ENCODE assay signal across 8 cellular contexts in the genomic region with DNA sequence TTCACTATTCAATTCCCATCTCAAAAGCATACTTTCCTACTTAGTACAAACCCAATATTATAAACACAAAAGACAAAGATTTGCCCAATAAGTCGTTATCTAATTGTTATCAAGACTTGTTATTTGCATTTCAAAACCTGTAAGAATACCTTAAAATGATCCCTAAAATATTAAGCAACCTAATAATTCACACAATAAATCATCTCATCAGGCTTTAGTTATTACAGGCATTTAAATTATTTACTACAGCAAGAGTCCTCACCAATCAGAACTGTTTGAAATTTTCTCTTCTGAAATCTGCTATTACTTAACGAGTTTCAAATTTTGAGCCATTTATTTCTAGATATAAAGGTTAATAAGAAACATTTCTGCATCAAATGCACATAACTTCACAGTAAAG. TPM values are rescaled to one million over a fixed set of nuclear protein-coding genes. Genes with fewer than 3 reads are reported as not detected.
DNase-seq lines count a peak whose midpoint lies in the region; ATAC-seq, FAIRE-seq and TF ChIP-seq lines count a peak whose summit lies in the region.

No MANE protein-coding gene starts in this region.

- H3K27ac Mint-ChIP-seq in CD4-positive, alpha-beta memory T cell: peak overlapping the region; percentile 4 to 95 (median 91)

- peak in 1 of 5 donors; percentile 9 for DNase-seq in CD4-positive, alpha-beta memory T cell
- DNase-seq in MG63 (no peak), dorsolateral prefrontal cortex (no peak), GM19239 (ENCODE audit: insufficient read length, low spot score) (no peak), NCI-H128 (lab: John Stamatoyannopoulos, UW; ENCODE audit: unreplicated experiment) (no peak)

- H3K9me3 Mint-ChIP-seq in CD4-positive, alpha-beta memory T cell: peaks cover 0 to 3% (median 0%) of the 10 kb centered on the region in 8 donors

- H3K36me3 ChIP-seq in CD4-positive, alpha-beta memory T cell (ENCODE audit: insufficient read depth, low read length): no peaks in the 10 kb centered on the region
- H3K36me3 ChIP-seq in MG63 (no peaks in the 10 kb centered on the region; the same call in none of the 2 replicates), neutrophil (no peaks in the 10 kb centered on the region)

- POLR2A ChIA-PET in CD4-positive, alpha-beta memory T cell (lab: Charles Lee; ENCODE audit: partially characterized antibody): no interaction called here

- H3K4me3 Mint-ChIP-seq in CD4-positive, alpha-beta memory T cell: peak overlapping the region in 7 of 8 donors; percentile 77 to 96 (median 94)

- H3K9me3 ChIP-seq in CD4-positive, alpha-beta memory T cell (ENCODE audit: control insufficient read depth in 1 of 2, low read length in 2 of 2): no peaks in the 10 kb centered on the region
- no peaks in the 10 kb centered on the region for H3K9me3 ChIP-seq in MG63
- H3K9me3 ChIP-seq in neutrophil: no peaks in the 10 kb centered on the region

- H3K4me1 Mint-ChIP-seq in CD4-positive, alpha-beta memory T cell: peaks cover 20 to 41% (median 30%) of the 10 kb centered on the region in 4 donors

- peaks cover 21% of the 10 kb centered on the region for H3K4me1 ChIP-seq in CD4-positive, alpha-beta memory T cell (ENCODE audit: insufficient read depth, low read length)
- H3K4me1 ChIP-seq in neutrophil (ENCODE audit: control insufficient read depth in 1 of 2, insufficient read depth in 1 of 2, low read depth in 1 of 2, low read length in 1 of 2): peaks cover 15 to 28% of the 10 kb centered on the region in 2 experiments

- intact Hi-C loops in CD4-positive, alpha-beta memory T cell (cut with micrococcal nuclease): loop anchor here (1.0 to 10.0 kb wide), 6 partner anchors 135 to 693 kb away; a partner anchor contains a TSS
- intact Hi-C loops in dorsolateral prefrontal cortex (cut with DNase I): loop anchor here (2.0 to 5.0 kb wide), 3 partner anchors 56 to 136 kb away; no protein-coding TSS in a partner anchor

- H3K36me3 Mint-ChIP-seq in CD4-positive, alpha-beta memory T cell: peaks cover 0 to 9% of the 10 kb centered on the region in 2 donors

- CTCF ChIA-PET in CD4-positive, alpha-beta memory T cell (lab: Charles Lee; ENCODE audit: partially characterized antibody): no interaction called here

- TF ChIP-seq CTCF in dorsolateral prefrontal cortex (IDR thresholded peaks at IDR 0.05 in 54 of 56, conservative IDR thresholded peaks at IDR 0.05 in 2 of 56; ENCODE audit: low read depth in 1 of 56, partially characterized antibody in 56 of 56) (peak in 1 of 56 donors; percentile 11), neutrophil (IDR thresholded peaks at IDR 0.05) (no peak)

- peaks cover under 1% of the 10 kb centered on the region in 2 donors for H3K27me3 Mint-ChIP-seq in CD4-positive, alpha-beta memory T cell

- no peak overlapping the region for H3K4me3 ChIP-seq in CD4-positive, alpha-beta memory T cell (ENCODE audit: low read length in 2 of 2)
- H3K4me3 ChIP-seq in MG63 (peak overlapping the region; percentile 91), dorsolateral prefrontal cortex (peak overlapping the region; percentile 70 to 96 (median 88)), neutrophil (ENCODE audit: low read depth in 1 of 2, low read length in 1 of 2) (no peak overlapping the region)

- no peaks in the 10 kb centered on the region for H3K27me3 ChIP-seq in CD4-positive, alpha-beta memory T cell (ENCODE audit: insufficient read depth, low read length)
- H3K27me3 ChIP-seq in MG63 (no peaks in the 10 kb centered on the region), dorsolateral prefrontal cortex (no peaks in the 10 kb centered on the region), neutrophil (no peaks in the 10 kb centered on the region)

- H3K27ac ChIP-seq in CD4-positive, alpha-beta memory T cell (ENCODE audit: low read depth, low read length): no peak overlapping the region
- H3K27ac ChIP-seq in dorsolateral prefrontal cortex (peak overlapping the region in 56 of 59 donors; percentile 91 to 99 (median 98)), neutrophil (peak overlapping the region; percentile 67)

- FAIRE-seq in GM19239 (lab: Jason Lieb, UNC): no peak

- no peak for ATAC-seq in GM19455 (IDR thresholded peaks at IDR 0.05; ENCODE audit: unreplicated experiment)
- no peak for ATAC-seq in HG02642 (IDR thresholded peaks at IDR 0.05; ENCODE audit: poor library complexity, unreplicated experiment)

RNA-seq across cellular contexts. Expression of a gene that starts 1.6 kb away (rescaled TPM):
- total RNA-seq in CD4-positive, alpha-beta memory T cell: 10 to 100 TPM; 18.7 to 19.1 TPM
- polyA plus RNA-seq in CD4-positive, alpha-beta memory T cell: 1 to 10 TPM in 1 of 2 donors, under 1 TPM in 1; 0.53 to 8.9 TPM
- total RNA-seq in MG63 (2014; rRNA removed; shearing (Covaris generic); ENCODE audit: low replicate concordance): 11.8 and 28.3 TPM in 2 replicates
- total RNA-seq in dorsolateral prefrontal cortex: 100 to 1,000 TPM; 151 to 514 (median 261) TPM

Comparison
In these comparisons a context has a peak if more than half of its experiments do, and no peak if none do; other contexts are left out.
1. H3K4me3 ChIP-seq: peak in MG63 (single experiment) and dorsolateral prefrontal cortex (59 of 59); none in CD4-positive, alpha-beta memory T cell (0 of 2) and neutrophil (0 of 2).